ENCODE assay signal across 24 cellular contexts in the genomic region with DNA sequence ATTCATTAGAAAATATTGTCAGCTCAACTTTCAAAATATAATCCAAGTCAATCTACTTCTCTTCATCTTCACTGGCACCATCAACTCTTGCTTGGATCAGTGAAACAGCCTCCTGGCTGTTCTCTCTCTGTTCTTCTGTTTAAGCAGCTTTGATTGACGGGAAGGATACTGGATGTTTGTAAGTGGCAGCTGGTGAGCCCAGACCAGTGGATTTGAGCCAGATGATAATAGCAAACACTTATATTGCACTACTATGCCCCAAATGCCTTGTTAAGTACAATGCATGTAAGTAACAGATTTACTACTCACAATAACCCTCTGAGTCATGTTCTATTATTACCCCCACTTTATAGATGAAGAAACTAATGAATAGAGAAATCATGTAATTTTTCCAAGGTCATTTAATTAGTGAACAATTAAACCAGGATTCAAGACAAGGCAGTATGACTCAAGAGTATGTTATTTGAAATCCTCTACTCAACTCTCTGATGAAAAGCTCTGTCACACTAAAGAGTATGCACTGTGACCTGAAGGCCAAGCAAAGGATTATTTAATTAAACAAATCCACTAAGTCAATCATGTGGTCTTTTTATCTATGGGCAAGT.
DNase-seq lines count a peak whose midpoint lies in the region; ATAC-seq lines count a peak whose summit lies in the region.
"Had no signal": no experiment of that assay in that cellular context is flagged by ENCODE, and none has a peak within 500 bp of the region (broad histone marks: within the 10 kb centered on the region; RNA-seq: fewer than 3 reads in every experiment).

No MANE protein-coding gene starts in this region.

- H3K4me3 ChIP-seq in skeletal muscle cell (ENCODE audit: low read depth, low read length) = no peak overlapping the region
- H3K4me3 ChIP-seq: gastroesophageal sphincter, GM23248, stomach had no signal

- ATAC-seq in GM21526 (IDR thresholded peaks at IDR 0.05; ENCODE audit: low FRiP score, unreplicated experiment) = no peak
- ATAC-seq: effector memory CD8-positive, alpha-beta T cell; gastroesophageal sphincter; HepG2 had no signal

- DNase-seq in NCI-H1417 (lab: John Stamatoyannopoulos, UW) (peak in 2 of 3 experiments; percentile 28 to 71), NCI-H1417 treated with DMSO at 0.1 percent for 48 hours (lab: John Stamatoyannopoulos, UW) (no peak), NCI-H345 treated with DMSO at 0.1 percent for 48 hours (lab: John Stamatoyannopoulos, UW; ENCODE audit: unreplicated experiment) (peak; percentile 0), amniotic epithelial cell (ENCODE audit: low read depth) (peak; percentile 7), skeletal muscle cell (ENCODE audit: low read depth) (peak; percentile 4), T-helper 2 cell (no peak), anterior cingulate cortex (lab: John Stamatoyannopoulos, UW) (no peak)
- DNase-seq: activated CD4-positive, alpha-beta T cell treated with anti-CD3 and anti-CD28 coated beads, Interleukin-2, amount 50 U/mL, for 1 hour; activated CD8-positive, alpha-beta memory T cell treated with anti-CD3 and anti-CD28 coated beads, Interleukin-2, amount 50 U/mL, for 4 hours; activated naive CD8-positive, alpha-beta T cell treated with anti-CD3 and anti-CD28 coated beads, Interleukin-2, amount 10 ng/mL, durations not matched to agents 7 days and 5 days; AML-193; CD8-positive, alpha-beta memory T cell; effector memory CD8-positive, alpha-beta T cell; GM23248; mammary epithelial cell; NCI-H1694; NCI-H2227 treated with DMSO at 0.1 percent for 48 hours; nucleus accumbens; stimulated activated CD4-positive, alpha-beta T cell treated with anti-CD3 and anti-CD28 coated beads, Interleukin-12 subunit alpha, Interleukin-12 subunit beta, amount 100 ng/mL, for 4 hours; stomach; trophoblast cell had no signal

Comparison
In these comparisons a context has a peak if more than half of its experiments do, and no peak if none do; other contexts are left out.
1. DNase-seq: peak in NCI-H1417 (2 of 3), NCI-H345 treated with DMSO at 0.1 percent for 48 hours (single experiment), amniotic epithelial cell (single experiment) and skeletal muscle cell (single experiment); none in NCI-H1417 treated with DMSO at 0.1 percent for 48 hours (single experiment), T-helper 2 cell (0 of 5) and anterior cingulate cortex (0 of 58).